ENCODE assay signal across 21 cellular contexts in genomic region chr9:71941060-71941568, GRCh38. TPM values are rescaled to one million over a fixed set of nuclear protein-coding genes. Genes with fewer than 3 reads are reported as not detected.
DNase-seq lines count a peak whose midpoint lies in the region; ATAC-seq and TF ChIP-seq lines count a peak whose summit lies in the region.
"Had no signal": no experiment of that assay in that cellular context is flagged by ENCODE, and none has a peak within 500 bp of the region (broad histone marks: within the 10 kb centered on the region; RNA-seq: fewer than 3 reads in every experiment).

No MANE protein-coding gene starts in this region.

- H3K4me1 Mint-ChIP-seq in WTC11 = peaks cover 46% of the 10 kb centered on the region
- H3K4me1 Mint-ChIP-seq in stimulated activated effector memory CD8-positive, alpha-beta T cell treated with anti-CD3 and anti-CD28 coated beads, Interleukin-12 subunit alpha, Interleukin-12 subunit beta, amount 100 ng/mL, for 72 hours = peaks cover 12% of the 10 kb centered on the region

- no peaks in the 10 kb centered on the region for H3K27me3 Mint-ChIP-seq in WTC11 (ENCODE audit: low read depth)
- H3K27me3 Mint-ChIP-seq: activated CD8-positive, alpha-beta T cell treated with anti-CD3 and anti-CD28 coated beads for 36 hours had no signal

- ATAC-seq in WTC11 (no peak), HG03095 (IDR thresholded peaks at IDR 0.05; ENCODE audit: unreplicated experiment) (no peak)
- no peak for ATAC-seq in stimulated activated effector memory CD8-positive, alpha-beta T cell treated with anti-CD3 and anti-CD28 coated beads, Interleukin-12 subunit alpha, Interleukin-12 subunit beta, amount 100 ng/mL, for 72 hours
- ATAC-seq: activated CD8-positive, alpha-beta T cell treated with anti-CD3 and anti-CD28 coated beads for 36 hours had no signal

- peak overlapping the region; percentile 48 for H3K27ac Mint-ChIP-seq in WTC11
- H3K27ac Mint-ChIP-seq in stimulated activated effector memory CD8-positive, alpha-beta T cell treated with anti-CD3 and anti-CD28 coated beads, Interleukin-12 subunit alpha, Interleukin-12 subunit beta, amount 100 ng/mL, for 72 hours = peak overlapping the region; percentile 65
- H3K27ac Mint-ChIP-seq: activated CD8-positive, alpha-beta T cell treated with anti-CD3 and anti-CD28 coated beads for 36 hours; activated naive CD4-positive, alpha-beta T cell treated with anti-CD3 and anti-CD28 coated beads for 36 hours; T-helper 2 cell treated with Interferon-gamma antibody and Interleukin-4, amounts not matched to agents 5 μg/mL and 100 μg/mL, for 36 hours had no signal

- no peaks in the 10 kb centered on the region for H3K36me3 Mint-ChIP-seq in WTC11
- no peaks in the 10 kb centered on the region for H3K36me3 Mint-ChIP-seq in stimulated activated effector memory CD8-positive, alpha-beta T cell treated with anti-CD3 and anti-CD28 coated beads, Interleukin-12 subunit alpha, Interleukin-12 subunit beta, amount 100 ng/mL, for 72 hours

- H3K9me3 Mint-ChIP-seq in WTC11 = no peaks in the 10 kb centered on the region; the same call in 1 of the 2 replicates
- H3K9me3 Mint-ChIP-seq in stimulated activated effector memory CD8-positive, alpha-beta T cell treated with anti-CD3 and anti-CD28 coated beads, Interleukin-12 subunit alpha, Interleukin-12 subunit beta, amount 100 ng/mL, for 72 hours = no peaks in the 10 kb centered on the region
- H3K9me3 Mint-ChIP-seq: activated CD8-positive, alpha-beta T cell treated with anti-CD3 and anti-CD28 coated beads for 36 hours; activated naive CD4-positive, alpha-beta T cell treated with anti-CD3 and anti-CD28 coated beads for 36 hours; T-helper 2 cell treated with Interferon-gamma antibody and Interleukin-4, amounts not matched to agents 5 μg/mL and 100 μg/mL, for 36 hours had no signal

- TF ChIP-seq CTCF in WTC11 (IDR thresholded peaks at IDR 0.05) = no peak

- POLR2A ChIA-PET in WTC11 (lab: Charles Lee) = no interaction called here

- H3K27ac ChIP-seq in epithelial cell of prostate = peak overlapping the region; percentile 26
- no peak overlapping the region for H3K27ac ChIP-seq in substantia nigra (ENCODE audit: low read depth, low read length, poor library complexity, severe bottlenecking)
- H3K27ac ChIP-seq: BLaER1 treated with 17β-estradiol and CSF1 and Interleukin-3, amounts not matched to agents 10 nM and 100 nM; neutrophil; Peyer's patch; SK-N-MC had no signal

- DNase-seq in HCEC 1CT (peak; percentile 78), WTC11 (ENCODE audit: low spot score) (no peak), epithelial cell of prostate (ENCODE audit: low read depth, low spot score) (no peak), iPS-NIHi11 (ENCODE audit: low spot score) (no peak), substantia nigra (lab: John Stamatoyannopoulos, UW) (no peak)
- DNase-seq in stimulated activated effector memory CD8-positive, alpha-beta T cell treated with anti-CD3 and anti-CD28 coated beads, Interleukin-12 subunit alpha, Interleukin-12 subunit beta, amount 100 ng/mL, for 72 hours (ENCODE audit: low spot score in 2 of 2) = no peak
- DNase-seq: activated CD8-positive, alpha-beta T cell treated with anti-CD3 and anti-CD28 coated beads for 36 hours; activated naive CD4-positive, alpha-beta T cell treated with anti-CD3 and anti-CD28 coated beads for 36 hours; activated T-cell treated with anti-CD3 and anti-CD28 coated beads, Interleukin-2, amount 50 U/mL, for 1 hour; aorta; Calu3; NCI-H1048; NCI-H2081; NK-92 treated with Interleukin-12 subunit alpha and Interleukin-12 subunit beta, amount 100 ng/mL, for 24 hours; Peyer's patch; stimulated activated CD4-positive, alpha-beta T cell treated with anti-CD3 and anti-CD28 coated beads, Interleukin-12 subunit alpha, Interleukin-12 subunit beta, amount 100 ng/mL, for 4 hours had no signal

- H3K4me3 Mint-ChIP-seq in WTC11 = no peak overlapping the region
- no peak overlapping the region for H3K4me3 Mint-ChIP-seq in stimulated activated effector memory CD8-positive, alpha-beta T cell treated with anti-CD3 and anti-CD28 coated beads, Interleukin-12 subunit alpha, Interleukin-12 subunit beta, amount 100 ng/mL, for 72 hours
- H3K4me3 Mint-ChIP-seq: activated CD8-positive, alpha-beta T cell treated with anti-CD3 and anti-CD28 coated beads for 36 hours; activated naive CD4-positive, alpha-beta T cell treated with anti-CD3 and anti-CD28 coated beads for 36 hours; T-helper 2 cell treated with Interferon-gamma antibody and Interleukin-4, amounts not matched to agents 5 μg/mL and 100 μg/mL, for 36 hours had no signal

- CTCF ChIA-PET in WTC11 (lab: Charles Lee) = no interaction called here

TF ChIP-seq in WTC11, 78 proteins besides CTCF, POLR2A, EP300 and RAD21 (continues in another document):
- no peak for TF ChIP-seq AR (CRISPR knock-in tag; IDR thresholded peaks at IDR 0.05)
- no peak for TF ChIP-seq USF1 (CRISPR knock-in tag; IDR thresholded peaks at IDR 0.05)
- TF ChIP-seq ZNF281 (CRISPR knock-in tag; IDR thresholded peaks at IDR 0.05) = no peak
- TF ChIP-seq FOXJ3 (CRISPR knock-in tag; IDR thresholded peaks at IDR 0.05; ENCODE audit: borderline replicate concordance) = no peak
- no peak for TF ChIP-seq ZNF263 (CRISPR knock-in tag; IDR thresholded peaks at IDR 0.05; ENCODE audit: low read depth)
- TF ChIP-seq NFE2L1 (CRISPR knock-in tag; IDR thresholded peaks at IDR 0.05) = no peak
- TF ChIP-seq NR2C2 (CRISPR knock-in tag; IDR thresholded peaks at IDR 0.05) = no peak
- TF ChIP-seq KAT7 (CRISPR knock-in tag; IDR thresholded peaks at IDR 0.05; ENCODE audit: borderline replicate concordance) = no peak
- TF ChIP-seq NR1H2 (CRISPR knock-in tag; IDR thresholded peaks at IDR 0.05) = no peak
- no peak for TF ChIP-seq ZNF425 (CRISPR knock-in tag; conservative IDR thresholded peaks at IDR 0.05)
- no peak for TF ChIP-seq SMAD3 (CRISPR knock-in tag; IDR thresholded peaks at IDR 0.05; ENCODE audit: borderline replicate concordance)

RNA-seq across cellular contexts. Expression of gene C9orf85, which starts 29.7 kb away (rescaled TPM):
- 13.2 to 20.2 TPM (median 15.2 TPM) in 3 replicates for total RNA-seq in WTC11 (2021)

RNA-seq across cellular contexts. Expression of gene ABHD17B, which starts 30.1 kb away (rescaled TPM):
- total RNA-seq in WTC11 (2021) = 55.0 to 59.9 TPM (median 56.6 TPM) in 3 replicates
